ENCODE assay signal across 25 cellular contexts in the genomic region with DNA sequence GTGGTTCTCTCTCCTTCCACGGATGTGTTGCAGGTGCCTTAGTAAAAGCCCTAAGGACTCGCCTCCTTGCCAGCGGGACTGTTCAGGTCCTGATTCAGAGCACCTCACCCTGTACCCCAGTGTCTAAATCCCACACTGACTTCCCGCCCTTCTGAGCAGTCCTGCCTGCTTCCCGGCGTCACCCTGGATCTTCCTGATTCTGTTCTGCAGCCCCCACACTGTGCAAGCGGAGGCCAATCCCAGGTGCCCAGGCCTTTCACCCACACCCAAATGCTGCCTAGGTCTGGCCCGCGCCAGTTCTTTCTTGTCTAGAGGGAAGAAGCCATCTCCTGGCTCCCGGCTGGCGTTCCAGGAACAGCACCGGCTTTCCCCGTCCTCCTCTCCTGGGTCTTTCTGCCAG.
DNase-seq lines count a peak whose midpoint lies in the region; ATAC-seq, FAIRE-seq and TF ChIP-seq lines count a peak whose summit lies in the region.
"Had no signal": no experiment of that assay in that cellular context is flagged by ENCODE, and none has a peak within 500 bp of the region (broad histone marks: within the 10 kb centered on the region; RNA-seq: fewer than 3 reads in every experiment).

No MANE protein-coding gene starts in this region.

- H3K23ac ChIP-seq in IMR-90 (ENCODE audit: low read depth, low read length): no peak overlapping the region

- dilution Hi-C loops in IMR-90 (cut with HindIII; ENCODE audit: low sequenced_read_pairs, unreplicated experiment): no loop called here
- dilution Hi-C loops in keratinocyte (cut with MboI; ENCODE audit: extremely low pct_ligation_motif_present, low sequenced_read_pairs): no loop called here

- DNase-seq in IMR-90 (no peak), keratinocyte (ENCODE audit: low read depth, low spot score) (no peak), suprapubic skin (ENCODE audit: low spot score in 2 of 2) (no peak), Karpas-422 (no peak), NCI-H1092 treated with DMSO at 0.1 percent for 48 hours (lab: John Stamatoyannopoulos, UW) (no peak), GOT3 (lab: John Stamatoyannopoulos, UW) (no peak), cortex of kidney (lab: John Stamatoyannopoulos, UW) (no peak)
- DNase-seq: 8988T; ACHN; AML-193; BE2C; CD4-positive, alpha-beta T cell; CD8-positive, alpha-beta memory T cell; DMS 273 treated with DMSO at 0.1 percent for 48 hours; DMS79; EL; GDM1; H9 had no signal

- CTCF ChIA-PET in IMR-90 (lab: Yijun Ruan, JAX): no interaction called here

- H3K4me2 ChIP-seq in IMR-90 (ENCODE audit: low read depth, low read length) (no peak overlapping the region), keratinocyte (ENCODE audit: control insufficient read depth, extremely low read depth, insufficient read depth, low read depth, low read length) (peak overlapping the region; percentile 63), Karpas-422 (ENCODE audit: low read depth, low read length, poor library complexity, severe bottlenecking) (no peak overlapping the region)
- H3K4me2 ChIP-seq: A549; BLaER1 treated with 17β-estradiol and CSF1 and Interleukin-3, amounts not matched to agents 10 nM and 100 nM had no signal

- no peak for TF ChIP-seq RAD21 in IMR-90 (IDR thresholded peaks at IDR 0.05; ENCODE audit: low read length)

- WGBS in IMR-90 (ENCODE audit: extremely low coverage in 2 of 2, insufficient read length in 1 of 2), 2 experiments: 91% methylated on average over 8 of the region's 13 CpGs; no CpG with 5 or more reads in 1 of the 2 experiments
- WGBS in suprapubic skin: 67% methylated on average over 13 of the region's 13 CpGs

- H4K20me1 ChIP-seq in IMR-90 (ENCODE audit: insufficient read depth, low read length): no peaks in the 10 kb centered on the region
- H4K20me1 ChIP-seq in keratinocyte (ENCODE audit: control insufficient read depth, extremely low read depth, insufficient read depth, low read length): no peaks in the 10 kb centered on the region
- H4K20me1 ChIP-seq in Karpas-422 (ENCODE audit: insufficient read depth, low read depth, low read length): no peaks in the 10 kb centered on the region
- H4K20me1 ChIP-seq: BLaER1 treated with 17β-estradiol and CSF1 and Interleukin-3, amounts not matched to agents 10 nM and 100 nM had no signal

- H3K4me3 ChIP-seq in IMR-90 (ENCODE audit: insufficient read depth, low read depth, low read length): no peak overlapping the region
- H3K4me3 ChIP-seq in keratinocyte (ENCODE audit: control insufficient read depth in 2 of 3, extremely low read depth in 1 of 3, insufficient read depth in 2 of 3, low read depth in 1 of 3, low read length in 3 of 3): no peak overlapping the region
- no peak overlapping the region for H3K4me3 ChIP-seq in suprapubic skin
- no peak overlapping the region for H3K4me3 ChIP-seq in Karpas-422 (ENCODE audit: low read length)
- H3K4me3 ChIP-seq: A549; BLaER1 treated with 17β-estradiol and CSF1 and Interleukin-3, amounts not matched to agents 10 nM and 100 nM; GM12878 had no signal

- H3K18ac ChIP-seq in IMR-90 (ENCODE audit: low read depth, low read length): no peak overlapping the region

- H3K9me1 ChIP-seq in IMR-90 (ENCODE audit: insufficient read depth, low read length) (no peaks in the 10 kb centered on the region), keratinocyte (ENCODE audit: control insufficient read depth, extremely low read depth, insufficient read depth, low read length) (no peaks in the 10 kb centered on the region)

- H3K9me3 ChIP-seq in IMR-90 (ENCODE audit: control insufficient read depth, insufficient read depth, low read length) (no peaks in the 10 kb centered on the region), keratinocyte (ENCODE audit: control insufficient read depth, low read depth, low read length) (peaks cover 2% of the 10 kb centered on the region), suprapubic skin (no peaks in the 10 kb centered on the region), Karpas-422 (ENCODE audit: low read length) (no peaks in the 10 kb centered on the region)
- H3K9me3 ChIP-seq: BE2C had no signal

- H3K79me2 ChIP-seq in keratinocyte (ENCODE audit: control insufficient read depth, insufficient read depth, low read length) (no peaks in the 10 kb centered on the region), Karpas-422 (ENCODE audit: low read length) (no peaks in the 10 kb centered on the region)

- H3K9me2 ChIP-seq in Karpas-422 (replicated peaks; ENCODE audit: insufficient read depth, low read length): no peaks in the 10 kb centered on the region

- TF ChIP-seq POLR2A in IMR-90 (IDR thresholded peaks at IDR 0.05; ENCODE audit: low read depth, low read length): no peak
- TF ChIP-seq POLR2A in suprapubic skin (IDR thresholded peaks at IDR 0.05): no peak

- H3K27me3 ChIP-seq in IMR-90 (ENCODE audit: control insufficient read depth, insufficient read depth, low read length): no peaks in the 10 kb centered on the region
- H3K27me3 ChIP-seq in keratinocyte (ENCODE audit: control insufficient read depth, extremely low read depth, insufficient read depth, low read length): no peaks in the 10 kb centered on the region
- no peaks in the 10 kb centered on the region for H3K27me3 ChIP-seq in suprapubic skin
- H3K27me3 ChIP-seq in Karpas-422 (ENCODE audit: low read length): no peaks in the 10 kb centered on the region
- H3K27me3 ChIP-seq: BE2C; BLaER1 treated with 17β-estradiol and CSF1 and Interleukin-3, amounts not matched to agents 10 nM and 100 nM had no signal

- intact Hi-C loops in IMR-90 (cut with micrococcal nuclease): loop anchor here (10.0 kb wide), 1 partner anchor 294 kb away; no protein-coding TSS in a partner anchor

- no peak overlapping the region for H2BK20ac ChIP-seq in IMR-90 (ENCODE audit: low read depth, low read length)

- H3K14ac ChIP-seq in IMR-90 (replicated peaks; ENCODE audit: low read depth, low read length): no peak overlapping the region

- H2AK5ac ChIP-seq in IMR-90 (ENCODE audit: low read depth, low read length): no peak overlapping the region

- H3K27ac ChIP-seq in IMR-90 (ENCODE audit: insufficient read depth, low read length) (no peak overlapping the region), keratinocyte (ENCODE audit: control insufficient read depth, insufficient read depth, low read length) (no peak overlapping the region), suprapubic skin (peak overlapping the region; percentile 38), Karpas-422 (ENCODE audit: low read length) (no peak overlapping the region)
- H3K27ac ChIP-seq: A549; BLaER1 treated with 17β-estradiol and CSF1 and Interleukin-3, amounts not matched to agents 10 nM and 100 nM had no signal

- no peak overlapping the region for H2BK15ac ChIP-seq in IMR-90 (ENCODE audit: low read depth, low read length)

- no peak for FAIRE-seq in keratinocyte (lab: Jason Lieb, UNC)
- FAIRE-seq: A549, D721Med, GM12878, GM19239 had no signal

- H3K56ac ChIP-seq in IMR-90 (ENCODE audit: extremely low read depth, insufficient read depth, low read length): no peak overlapping the region

- no peaks in the 10 kb centered on the region for H3K4me1 ChIP-seq in IMR-90 (ENCODE audit: control insufficient read depth, insufficient read depth, low read length)
- peaks cover 11% of the 10 kb centered on the region for H3K4me1 ChIP-seq in keratinocyte (ENCODE audit: control insufficient read depth, extremely low read depth, insufficient read depth, low read length)
- H3K4me1 ChIP-seq in suprapubic skin: peaks cover 13% of the 10 kb centered on the region
- no peaks in the 10 kb centered on the region for H3K4me1 ChIP-seq in Karpas-422 (ENCODE audit: low read length)
- H3K4me1 ChIP-seq: A549; BE2C; BLaER1 treated with 17β-estradiol and CSF1 and Interleukin-3, amounts not matched to agents 10 nM and 100 nM had no signal

- H3K36me3 ChIP-seq in IMR-90 (ENCODE audit: control insufficient read depth, insufficient read depth, low read length): no peaks in the 10 kb centered on the region
- no peaks in the 10 kb centered on the region for H3K36me3 ChIP-seq in keratinocyte (ENCODE audit: control insufficient read depth in 2 of 2, extremely low read depth in 1 of 2, insufficient read depth in 2 of 2, low read length in 2 of 2)
- H3K36me3 ChIP-seq in suprapubic skin: no peaks in the 10 kb centered on the region
- H3K36me3 ChIP-seq in Karpas-422 (ENCODE audit: insufficient read depth, low read length): no peaks in the 10 kb centered on the region
- H3K36me3 ChIP-seq: BE2C; BLaER1 treated with 17β-estradiol and CSF1 and Interleukin-3, amounts not matched to agents 10 nM and 100 nM had no signal

- no peak for ATAC-seq in IMR-90 (ENCODE audit: low read depth)
- peak; percentile 59 for ATAC-seq in esophagus mucosa
- ATAC-seq: A549, GM12878, HCT116 had no signal

- peak overlapping the region; percentile 26 for H2AK9ac ChIP-seq in IMR-90 (replicated peaks; ENCODE audit: low read depth, low read length, poor library complexity)

- H2BK120ac ChIP-seq in IMR-90 (ENCODE audit: low read depth, low read length): no peak overlapping the region

- H2AFZ ChIP-seq in IMR-90 (replicated peaks; ENCODE audit: low read length, poor library complexity) (peak overlapping the region; percentile 27), keratinocyte (ENCODE audit: control insufficient read depth, low read length) (peak overlapping the region; percentile 10), Karpas-422 (ENCODE audit: low read length) (no peak overlapping the region)

- H4K91ac ChIP-seq in IMR-90 (ENCODE audit: insufficient read depth, low read depth, low read length): no peak overlapping the region

- H3K9ac ChIP-seq in IMR-90 (ENCODE audit: low read depth, low read length) (no peak overlapping the region), keratinocyte (ENCODE audit: control insufficient read depth, extremely low read depth, insufficient read depth, low read length) (no peak overlapping the region), Karpas-422 (ENCODE audit: low read length) (no peak overlapping the region)
- H3K9ac ChIP-seq: BLaER1 treated with 17β-estradiol and CSF1 and Interleukin-3, amounts not matched to agents 10 nM and 100 nM had no signal

- H3K4ac ChIP-seq in IMR-90 (ENCODE audit: low read depth, low read length): no peak overlapping the region

- H4K8ac ChIP-seq in IMR-90 (ENCODE audit: low read depth in 2 of 2, low read length in 2 of 2): no peak overlapping the region

- no peaks in the 10 kb centered on the region for H3K79me1 ChIP-seq in IMR-90 (ENCODE audit: low read depth in 1 of 2, low read length in 2 of 2)

- TF ChIP-seq EP300 in suprapubic skin (IDR thresholded peaks at IDR 0.05): no peak

- POLR2A ChIA-PET in IMR-90 (lab: Charles Lee; ENCODE audit: unreplicated experiment): no interaction called here

- in situ Hi-C loops in IMR-90 (cut with MboI; ENCODE audit: low sequenced_read_pairs): no loop called here

- H4K5ac ChIP-seq in IMR-90 (ENCODE audit: low read depth, low read length): no peak overlapping the region

- BruUV-seq in IMR-90 (replicated peaks; lab: Mats Ljungman, UMichigan): no TSS peak

- no peak overlapping the region for H2BK5ac ChIP-seq in IMR-90 (ENCODE audit: low read depth, low read length, poor library complexity, severe bottlenecking)

- no peak for TF ChIP-seq CTCF in IMR-90 (conservative IDR thresholded peaks at IDR 0.05; ENCODE audit: low read depth, low read length)
- TF ChIP-seq CTCF in keratinocyte (optimal IDR thresholded peaks at IDR 0.05 in 1 of 3, IDR thresholded peaks at IDR 0.05 in 1 of 3, conservative IDR thresholded peaks at IDR 0.05 in 1 of 3; ENCODE audit: extremely low read depth in 1 of 3, insufficient read depth in 2 of 3, low read length in 3 of 3): no peak
- no peak for TF ChIP-seq CTCF in suprapubic skin (IDR thresholded peaks at IDR 0.05)
